Comparison of ENCODE assay signal across 23 cellular contexts in the genomic region with DNA sequence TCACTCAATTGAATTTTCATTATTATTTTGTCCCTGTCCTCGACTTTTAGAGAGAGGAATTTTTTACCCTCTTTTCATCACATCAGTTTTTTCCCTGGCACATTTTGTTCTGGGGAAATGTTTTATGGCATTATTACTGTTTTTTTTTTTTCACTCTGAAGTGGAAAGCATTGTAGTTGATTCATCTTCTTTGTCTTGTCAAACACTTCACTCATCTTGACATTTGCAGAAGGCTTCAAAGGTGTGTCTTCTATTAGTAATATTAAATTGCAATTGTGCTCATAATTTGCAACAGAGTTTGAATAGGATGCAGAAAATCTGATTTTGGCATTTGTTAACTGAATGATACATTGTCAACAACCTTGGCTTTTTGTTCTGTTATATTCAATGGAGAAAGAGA.
"Had no signal": no experiment of that assay in that cellular context is flagged by ENCODE, and none has a peak within 500 bp of the region (broad histone marks: within the 10 kb centered on the region; RNA-seq: fewer than 3 reads in every experiment).

No MANE protein-coding gene starts in this region.

- H3K36me3 ChIP-seq: neural progenitor cell, ovary, prostate gland, right lobe of liver, sigmoid colon, stomach, thoracic aorta, thyroid gland, tibial nerve, upper lobe of left lung, vagina had no signal

- DNase-seq: naive thymus-derived CD8-positive, alpha-beta T cell; nephron progenitor cell; occipital lobe; ovary; right cardiac atrium; right lobe of liver; sigmoid colon; small intestine; stimulated activated CD4-positive, alpha-beta T cell treated with anti-CD3 and anti-CD28 coated beads, Interleukin-15, amount 100 ng/mL, for 24 hours; stimulated activated CD4-positive, alpha-beta T cell treated with anti-CD3 and anti-CD28 coated beads, Interleukin-2, amount 100 ng/mL, for 24 hours; stimulated activated CD4-positive, alpha-beta T cell treated with anti-CD3 and anti-CD28 coated beads, Interleukin-2, amount 100 ng/mL, for 48 hours; stimulated activated CD4-positive, alpha-beta T cell treated with anti-CD3 and anti-CD28 coated beads, Interleukin-4, amount 100 ng/mL, for 24 hours; stimulated activated naive B cell treated with anti-CD40 and anti-IgM and Interleukin-4, amounts not matched to agents 10 μg/mL and 1 μg/mL and 100 μg/mL, for 72 hours; stimulated activated naive CD4-positive, alpha-beta T cell treated with Interleukin-2 at 50 U/mL for 16 hours; stomach; thyroid gland; trophoblast cell; upper lobe of left lung had no signal

- H3K27ac ChIP-seq: neural progenitor cell, ovary, prostate gland, right lobe of liver, sigmoid colon, stomach, thoracic aorta, thyroid gland, tibial nerve, upper lobe of left lung, vagina had no signal

- H3K9ac ChIP-seq: neural progenitor cell had no signal

- H3K4me2 ChIP-seq: neural progenitor cell had no signal

- H3K27me3 ChIP-seq: neural progenitor cell, ovary, right lobe of liver, sigmoid colon, stomach, thyroid gland, tibial nerve, upper lobe of left lung, vagina had no signal

- H3K4me3 ChIP-seq: neural progenitor cell, ovary, prostate gland, right lobe of liver, sigmoid colon, stomach, thoracic aorta, thyroid gland, tibial nerve, upper lobe of left lung, vagina had no signal

- H3K9me3 ChIP-seq: ovary, prostate gland, right lobe of liver, sigmoid colon, stomach, thoracic aorta, thyroid gland, tibial nerve, upper lobe of left lung, vagina had no signal

- H2AFZ ChIP-seq: neural progenitor cell had no signal
